ENCODE assay signal across 8 cellular contexts in the genomic region with DNA sequence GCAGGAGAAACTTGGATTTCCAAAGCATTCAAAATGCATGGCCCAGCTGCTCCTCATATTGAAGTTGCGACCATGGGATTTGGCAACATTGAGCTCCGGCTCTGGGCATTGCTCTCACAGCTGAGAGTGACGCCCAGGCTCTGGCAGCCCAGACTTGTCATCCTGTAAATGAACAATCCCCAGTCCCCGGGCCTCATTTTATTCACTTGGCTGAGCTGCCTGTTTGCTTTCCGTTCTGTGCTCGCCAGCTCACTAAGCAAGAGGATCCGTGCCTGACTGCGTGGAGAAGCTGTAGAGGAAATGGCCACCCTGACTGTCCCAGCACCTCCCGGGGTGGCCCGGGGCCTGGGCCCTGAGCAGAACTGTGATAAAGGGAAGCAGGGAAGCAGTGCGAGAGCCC.
DNase-seq lines count a peak whose midpoint lies in the region; ATAC-seq and TF ChIP-seq lines count a peak whose summit lies in the region.

No MANE protein-coding gene starts in this region.

- peak; percentile 80 for DNase-seq in NCI-H510A treated with DMSO at 0.1 percent for 48 hours (lab: John Stamatoyannopoulos, UW)
- no peak for DNase-seq in NCI-H510A (lab: John Stamatoyannopoulos, UW)
- DNase-seq in foreskin keratinocyte, result peak in 1 of 2 donors; percentile 5
- DNase-seq in aorta, result peak; percentile 86 to 88
- DNase-seq in stimulated activated CD8-positive, alpha-beta memory T cell treated with anti-CD3 and anti-CD28 coated beads, Interleukin-4, amount 100 ng/mL, for 48 hours, result no peak

- peak overlapping the region; percentile 44 for H3K9ac ChIP-seq in mucosa of stomach (ENCODE audit: low read length)

- intact Hi-C loops in aorta (cut with DNase I), result loop anchor here in 1 of 2 donors (1.0 kb wide), 1 partner anchor 20 kb away; no protein-coding TSS in a partner anchor

- H3K27ac ChIP-seq in foreskin keratinocyte (no peak overlapping the region), aorta (ENCODE audit: low read depth in 1 of 2, low read length in 2 of 2) (peak overlapping the region; percentile 4 to 92)

- WGBS in aorta, 2 donors, result 5 to 7% methylated on average over 11 of the region's 11 CpGs

- peak; percentile 24 for ATAC-seq in foreskin keratinocyte
- ATAC-seq in aorta (ENCODE audit: low FRiP score), result peak; percentile 82
- ATAC-seq in GM18868 (IDR thresholded peaks at IDR 0.05; ENCODE audit: unreplicated experiment), result no peak
- ATAC-seq in GM18873 (IDR thresholded peaks at IDR 0.05; ENCODE audit: low FRiP score, unreplicated experiment), result no peak

- no peaks in the 10 kb centered on the region for H3K4me1 ChIP-seq in foreskin keratinocyte
- peaks cover 13% of the 10 kb centered on the region for H3K4me1 ChIP-seq in mucosa of stomach (ENCODE audit: control insufficient read depth, insufficient read depth, low read length)
- H3K4me1 ChIP-seq in aorta (ENCODE audit: control insufficient read depth in 1 of 2, insufficient read depth in 2 of 2, low read length in 2 of 2), result peaks cover 3 to 5% of the 10 kb centered on the region in 2 donors

- H3K36me3 ChIP-seq in mucosa of stomach (ENCODE audit: control insufficient read depth, insufficient read depth, low read length), result no peaks in the 10 kb centered on the region
- H3K36me3 ChIP-seq in aorta (ENCODE audit: control insufficient read depth in 1 of 2, insufficient read depth in 2 of 2, low read length in 1 of 2), result no peaks in the 10 kb centered on the region

- H3K4me3 ChIP-seq in mucosa of stomach (ENCODE audit: low read length) (no peak overlapping the region), aorta (ENCODE audit: low read length in 2 of 2) (no peak overlapping the region)

- H3K27me3 ChIP-seq in foreskin keratinocyte (peaks cover 40% of the 10 kb centered on the region), mucosa of stomach (ENCODE audit: control insufficient read depth, insufficient read depth, low read length) (no peaks in the 10 kb centered on the region), aorta (ENCODE audit: control insufficient read depth in 1 of 2, insufficient read depth in 2 of 2, low read length in 1 of 2) (no peaks in the 10 kb centered on the region)

- no peak for TF ChIP-seq CTCF in foreskin keratinocyte (conservative IDR thresholded peaks at IDR 0.05)

- no peaks in the 10 kb centered on the region for H3K9me3 ChIP-seq in mucosa of stomach (ENCODE audit: control insufficient read depth, low read length)
- no peaks in the 10 kb centered on the region for H3K9me3 ChIP-seq in aorta (ENCODE audit: control insufficient read depth, low read length)

Comparison
In these comparisons a context has a peak if more than half of its experiments do, and no peak if none do; other contexts are left out.
1. DNase-seq: peak in NCI-H510A treated with DMSO at 0.1 percent for 48 hours (single experiment) and aorta (2 of 2); none in NCI-H510A (single experiment) and stimulated activated CD8-positive, alpha-beta memory T cell treated with anti-CD3 and anti-CD28 coated beads, Interleukin-4, amount 100 ng/mL, for 48 hours (single experiment).
2. ATAC-seq: peak in foreskin keratinocyte (single experiment) and aorta (single experiment); none in GM18868 (single experiment) and GM18873 (single experiment).